8 cellular contexts compared by ENCODE assay signal in the genomic region with DNA sequence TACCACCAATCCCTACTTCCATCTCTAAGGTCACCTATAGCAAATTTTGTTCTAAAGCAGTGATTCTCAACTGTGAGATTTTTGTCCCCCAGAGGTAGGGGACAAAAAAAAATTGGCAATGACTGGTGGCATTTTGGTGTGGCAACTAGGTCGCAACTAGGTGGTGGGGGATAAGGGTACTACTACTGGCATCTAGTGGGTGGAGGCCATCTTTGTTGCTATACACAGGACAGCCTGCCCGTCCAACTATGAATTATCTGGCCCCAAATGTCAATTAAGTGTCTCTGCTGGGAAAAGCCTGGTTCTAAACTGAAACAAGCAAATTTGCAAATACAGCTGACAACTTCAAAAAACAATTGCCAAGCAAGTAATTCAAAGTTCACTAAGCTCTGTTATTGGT. TPM values are rescaled to one million over a fixed set of nuclear protein-coding genes. Genes with fewer than 3 reads are reported as not detected.
DNase-seq lines count a peak whose midpoint lies in the region; ATAC-seq lines count a peak whose summit lies in the region.

No MANE protein-coding gene starts in this region.

- CTCF ChIA-PET in activated naive CD4-positive, alpha-beta T cell treated with anti-CD3 and anti-CD28 coated beads for 36 hours (lab: Charles Lee): interaction anchor here (0.8 to 1.0 kb wide), 2 partner anchors 8 to 9 kb away, joined by 3 read pairs; no protein-coding TSS in a partner anchor
- CTCF ChIA-PET in activated CD4-positive, alpha-beta memory T cell treated with anti-CD3 and anti-CD28 coated beads for 36 hours (lab: Charles Lee): no interaction called here

- peaks cover 8% of the 10 kb centered on the region for H3K36me3 Mint-ChIP-seq in activated naive CD4-positive, alpha-beta T cell treated with anti-CD3 and anti-CD28 coated beads for 36 hours (ENCODE audit: low read depth)
- peaks cover 6% of the 10 kb centered on the region in 2 donors for H3K36me3 Mint-ChIP-seq in activated naive CD4-positive, alpha-beta T cell treated with anti-CD3 and anti-CD28 coated beads, Interleukin-2, amount 50 U/mL, for 72 hours
- peaks cover 3% of the 10 kb centered on the region for H3K36me3 Mint-ChIP-seq in activated CD4-positive, alpha-beta memory T cell treated with anti-CD3 and anti-CD28 coated beads for 36 hours
- H3K36me3 Mint-ChIP-seq in immature natural killer cell: no peaks in the 10 kb centered on the region

- peak overlapping the region; percentile 87 for H3K27ac ChIP-seq in temporal lobe (ENCODE audit: low read depth, low read length)

- peak overlapping the region; percentile 92 for H3K4me3 Mint-ChIP-seq in activated naive CD4-positive, alpha-beta T cell treated with anti-CD3 and anti-CD28 coated beads for 36 hours
- H3K4me3 Mint-ChIP-seq in activated CD4-positive, alpha-beta memory T cell treated with anti-CD3 and anti-CD28 coated beads for 36 hours: peak overlapping the region; percentile 87
- peak overlapping the region; percentile 94 to 97 (median 96) for H3K4me3 Mint-ChIP-seq in immature natural killer cell

- POLR2A ChIA-PET in activated CD4-positive, alpha-beta memory T cell treated with anti-CD3 and anti-CD28 coated beads for 36 hours (lab: Charles Lee): interaction anchor here (0.6 kb wide), 1 partner anchor 17 kb away, joined by 3 read pairs; no protein-coding TSS in a partner anchor

- intact Hi-C loops in activated naive CD4-positive, alpha-beta T cell treated with anti-CD3 and anti-CD28 coated beads for 36 hours (cut with micrococcal nuclease): loop anchor here (2.0 to 5.0 kb wide), 4 partner anchors 25 to 447 kb away; a partner anchor contains a TSS
- intact Hi-C loops in activated CD4-positive, alpha-beta memory T cell treated with anti-CD3 and anti-CD28 coated beads for 36 hours (cut with micrococcal nuclease): loop anchor here (5.0 to 10.0 kb wide), 7 partner anchors 85 to 495 kb away; a partner anchor contains a TSS

- no peak for ATAC-seq in activated naive CD4-positive, alpha-beta T cell treated with anti-CD3 and anti-CD28 coated beads, Interleukin-2, amount 50 U/mL, for 72 hours
- no peak for ATAC-seq in HG03565 (IDR thresholded peaks at IDR 0.05; ENCODE audit: unreplicated experiment)
- no peak for ATAC-seq in HG03045 (IDR thresholded peaks at IDR 0.05; ENCODE audit: unreplicated experiment)

- no peaks in the 10 kb centered on the region for H3K27me3 Mint-ChIP-seq in activated naive CD4-positive, alpha-beta T cell treated with anti-CD3 and anti-CD28 coated beads for 36 hours (ENCODE audit: low read depth)
- H3K27me3 Mint-ChIP-seq in activated CD4-positive, alpha-beta memory T cell treated with anti-CD3 and anti-CD28 coated beads for 36 hours: no peaks in the 10 kb centered on the region
- H3K27me3 Mint-ChIP-seq in immature natural killer cell (ENCODE audit: low read depth in 3 of 3): peaks cover 8 to 23% (median 21%) of the 10 kb centered on the region in 3 donors

- peaks cover 33% of the 10 kb centered on the region for H3K4me1 Mint-ChIP-seq in activated naive CD4-positive, alpha-beta T cell treated with anti-CD3 and anti-CD28 coated beads for 36 hours (ENCODE audit: low read depth)
- peaks cover 27% of the 10 kb centered on the region for H3K4me1 Mint-ChIP-seq in activated CD4-positive, alpha-beta memory T cell treated with anti-CD3 and anti-CD28 coated beads for 36 hours (ENCODE audit: low read depth)
- peaks cover 42 to 54% of the 10 kb centered on the region in 2 donors for H3K4me1 Mint-ChIP-seq in immature natural killer cell

- no peaks in the 10 kb centered on the region for H3K9me3 Mint-ChIP-seq in activated naive CD4-positive, alpha-beta T cell treated with anti-CD3 and anti-CD28 coated beads for 36 hours
- no peaks in the 10 kb centered on the region for H3K9me3 Mint-ChIP-seq in activated naive CD4-positive, alpha-beta T cell treated with anti-CD3 and anti-CD28 coated beads, Interleukin-2, amount 50 U/mL, for 72 hours
- no peaks in the 10 kb centered on the region for H3K9me3 Mint-ChIP-seq in activated CD4-positive, alpha-beta memory T cell treated with anti-CD3 and anti-CD28 coated beads for 36 hours
- H3K9me3 Mint-ChIP-seq in immature natural killer cell: no peaks in the 10 kb centered on the region

- no peak for DNase-seq in activated naive CD4-positive, alpha-beta T cell treated with anti-CD3 and anti-CD28 coated beads for 36 hours
- DNase-seq in activated naive CD4-positive, alpha-beta T cell treated with anti-CD3 and anti-CD28 coated beads, Interleukin-2, amount 50 U/mL, for 72 hours (ENCODE audit: low spot score in 2 of 2): no peak
- no peak for DNase-seq in activated CD4-positive, alpha-beta memory T cell treated with anti-CD3 and anti-CD28 coated beads for 36 hours
- DNase-seq in immature natural killer cell: no peak
- no peak for DNase-seq in C1 segment of cervical spinal cord (lab: John Stamatoyannopoulos, UW)

- no peak overlapping the region for H3K27ac Mint-ChIP-seq in activated naive CD4-positive, alpha-beta T cell treated with anti-CD3 and anti-CD28 coated beads for 36 hours
- H3K27ac Mint-ChIP-seq in activated naive CD4-positive, alpha-beta T cell treated with anti-CD3 and anti-CD28 coated beads, Interleukin-2, amount 50 U/mL, for 72 hours: peak overlapping the region in 1 of 2 donors; percentile 98
- no peak overlapping the region for H3K27ac Mint-ChIP-seq in activated CD4-positive, alpha-beta memory T cell treated with anti-CD3 and anti-CD28 coated beads for 36 hours
- peak overlapping the region in 4 of 6 donors; percentile 89 to 95 (median 92) for H3K27ac Mint-ChIP-seq in immature natural killer cell

RNA-seq across cellular contexts. Expression of a gene that starts 1.4 kb away (rescaled TPM):
- 10 to 100 TPM in 1 of 2 experiments, 1 to 10 TPM in 1; 9.7 to 10.5 TPM for total RNA-seq in activated naive CD4-positive, alpha-beta T cell treated with anti-CD3 and anti-CD28 coated beads for 36 hours
- total RNA-seq in activated naive CD4-positive, alpha-beta T cell treated with anti-CD3 and anti-CD28 coated beads, Interleukin-2, amount 50 U/mL, for 72 hours: 10 to 100 TPM; 13.1 to 14.5 TPM
- total RNA-seq in activated CD4-positive, alpha-beta memory T cell treated with anti-CD3 and anti-CD28 coated beads for 36 hours: 10 to 100 TPM; 10.8 to 12.5 TPM
- polyA plus RNA-seq in immature natural killer cell: 10 to 100 TPM in 1 of 3 donors, 1 to 10 TPM in 2; 3.3 to 10.7 (median 4.0) TPM
- total RNA-seq in temporal lobe: 10.1 TPM

Comparison
In these comparisons a context has a peak if more than half of its experiments do, and no peak if none do; other contexts are left out.
1. H3K27ac Mint-ChIP-seq: peak in immature natural killer cell (4 of 6); none in activated naive CD4-positive, alpha-beta T cell treated with anti-CD3 and anti-CD28 coated beads for 36 hours (single experiment) and activated CD4-positive, alpha-beta memory T cell treated with anti-CD3 and anti-CD28 coated beads for 36 hours (single experiment).
2. Peak in every context shown above with its lines, with median percentiles within 50 percentile points of each other: H3K4me3 Mint-ChIP-seq.